In the genomic region with DNA sequence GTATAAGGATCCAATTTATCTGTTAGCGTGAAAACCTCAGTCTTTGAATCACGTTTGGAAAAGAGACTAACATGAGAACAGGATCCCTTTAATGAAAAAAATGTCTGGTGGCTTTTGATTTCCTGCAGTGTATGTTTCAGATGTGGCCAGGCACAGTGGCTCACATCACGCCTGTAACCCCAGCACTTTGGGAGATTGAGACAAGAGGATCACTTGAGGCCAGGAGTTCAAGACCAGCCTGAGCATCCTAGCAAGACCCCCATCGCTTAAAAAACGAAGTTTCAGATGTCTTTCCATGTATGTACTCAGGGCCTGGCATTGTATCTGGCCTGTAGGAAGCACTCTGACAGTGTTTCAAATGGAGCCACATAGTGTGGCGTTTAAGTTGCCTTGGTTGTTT, we compare ENCODE assay signal across 9 cellular contexts.
DNase-seq lines count a peak whose midpoint lies in the region; ATAC-seq and TF ChIP-seq lines count a peak whose summit lies in the region.
"Had no signal": no experiment of that assay in that cellular context is flagged by ENCODE, and none has a peak within 500 bp of the region (broad histone marks: within the 10 kb centered on the region; RNA-seq: fewer than 3 reads in every experiment).

No MANE protein-coding gene starts in this region.

- intact Hi-C loops in right cardiac atrium (cut with DNase I): loop anchor here in 1 of 4 donors (10.0 kb wide), 1 partner anchor 79 kb away; no protein-coding TSS in a partner anchor

- DNase-seq in activated naive CD4-positive, alpha-beta T cell treated with Interleukin-2 at 50 U/mL for 16 hours: peak; percentile 8
- no peak for DNase-seq in activated naive CD4-positive, alpha-beta T cell treated with anti-CD3 and anti-CD28 coated beads, Interleukin-2, amount 50 U/mL, for 16 hours
- DNase-seq in SJSA1 (ENCODE audit: low read depth in 1 of 2, low spot score in 2 of 2) (no peak), right cardiac atrium (no peak), tibial nerve (ENCODE audit: low spot score in 2 of 2) (no peak), NCI-H128 (lab: John Stamatoyannopoulos, UW; ENCODE audit: unreplicated experiment) (no peak), H4 (ENCODE audit: low spot score) (no peak), hypothalamus (lab: John Stamatoyannopoulos, UW) (no peak)
- DNase-seq: amygdala had no signal

- no peak for TF ChIP-seq POLR2A in tibial nerve (IDR thresholded peaks at IDR 0.05)

- H3K36me3 ChIP-seq in SJSA1 (peaks cover 13% of the 10 kb centered on the region), tibial nerve (peaks cover 0 to 3% (median 0%) of the 10 kb centered on the region in 3 donors)

- H3K27me3 ChIP-seq in SJSA1 (replicated peaks): no peaks in the 10 kb centered on the region
- H3K27me3 ChIP-seq in right cardiac atrium (ENCODE audit: control insufficient read depth, insufficient read depth): no peaks in the 10 kb centered on the region
- H3K27me3 ChIP-seq in tibial nerve: no peaks in the 10 kb centered on the region

- peaks cover 50% of the 10 kb centered on the region for H3K4me1 ChIP-seq in SJSA1 (replicated peaks)
- peaks cover 10% of the 10 kb centered on the region for H3K4me1 ChIP-seq in right cardiac atrium (ENCODE audit: control insufficient read depth, insufficient read depth, low read length)
- H3K4me1 ChIP-seq in tibial nerve: peaks cover 0 to 91% (median 36%) of the 10 kb centered on the region in 4 donors

- no peak for TF ChIP-seq EP300 in tibial nerve (IDR thresholded peaks at IDR 0.05)

- WGBS in right cardiac atrium: 58% methylated on average over 6 of the region's 6 CpGs
- 76 to 82% methylated on average over 6 of the region's 6 CpGs for WGBS in tibial nerve, 2 donors

- H3K27ac ChIP-seq in SJSA1: peak overlapping the region; percentile 24; the same call in 1 of the 2 replicates
- H3K27ac ChIP-seq in right cardiac atrium (ENCODE audit: low read length): peak overlapping the region; percentile 81
- peak overlapping the region in 3 of 4 donors; percentile 43 to 95 (median 92) for H3K27ac ChIP-seq in tibial nerve

- ATAC-seq in right cardiac atrium: no peak

- H3K9me3 ChIP-seq in SJSA1 (replicated peaks) (no peaks in the 10 kb centered on the region), right cardiac atrium (ENCODE audit: control insufficient read depth, low read length) (no peaks in the 10 kb centered on the region), tibial nerve (no peaks in the 10 kb centered on the region)

- TF ChIP-seq CTCF in tibial nerve (IDR thresholded peaks at IDR 0.05): no peak

- H3K4me3 ChIP-seq in SJSA1 (no peak overlapping the region), right cardiac atrium (ENCODE audit: low read length) (no peak overlapping the region), tibial nerve (peak overlapping the region in 1 of 4 donors; percentile 63)

Comparison
In these comparisons a context has a peak if more than half of its experiments do, and no peak if none do; other contexts are left out.
1. H3K27ac ChIP-seq: peak in every context shown above with its lines; median percentile 92 in tibial nerve; 81 in right cardiac atrium; 24 in SJSA1.